ENCODE assay signal across 8 cellular contexts in genomic region chr3:25468866-25469319, GRCh38. TPM values are rescaled to one million over a fixed set of nuclear protein-coding genes. Genes with fewer than 3 reads are reported as not detected.
DNase-seq lines count a peak whose midpoint lies in the region; ATAC-seq and TF ChIP-seq lines count a peak whose summit lies in the region.

No MANE protein-coding gene starts in this region.

- peak; percentile 94 for ATAC-seq in sciatic nerve

- no TSS peak for BruUV-seq in PC-9 (replicated peaks; lab: Mats Ljungman, UMichigan)

- no peaks in the 10 kb centered on the region for H3K9me2 ChIP-seq in PC-9 (ENCODE audit: insufficient read depth)

- DNase-seq in GM03348 (ENCODE audit: low spot score): peak; percentile 71
- peak in 3 of 61 donors; percentile 11 to 46 (median 21) for DNase-seq in caudate nucleus (lab: John Stamatoyannopoulos, UW)
- DNase-seq in iris pigment epithelial cell (ENCODE audit: low read depth): peak; percentile 93
- DNase-seq in sciatic nerve (ENCODE audit: low spot score): peak; percentile 77
- no peak for DNase-seq in PC-9
- no peak for DNase-seq in NCI-H2029 (lab: John Stamatoyannopoulos, UW)
- DNase-seq in ecto neural progenitor cell (ENCODE audit: low spot score): no peak
- DNase-seq in activated CD4-positive, alpha-beta T cell treated with anti-CD3 and anti-CD28 coated beads, Interleukin-2, amount 50 U/mL, for 4 hours: no peak

- no peak overlapping the region for H3K4me2 ChIP-seq in PC-9

- no peaks in the 10 kb centered on the region for H3K27me3 ChIP-seq in PC-9 (ENCODE audit: insufficient read depth, low read depth)

- CTCF ChIA-PET in PC-9 (lab: Charles Lee): interaction anchor here (0.6 kb wide), 1 partner anchor 20 kb away, joined by 7 read pairs; no protein-coding TSS in a partner anchor

- H2AFZ ChIP-seq in PC-9: no peak overlapping the region

- POLR2A ChIA-PET in PC-9 (lab: Charles Lee; ENCODE audit: unreplicated experiment): no interaction called here

- H3K36me3 ChIP-seq in PC-9 (ENCODE audit: low read depth): no peaks in the 10 kb centered on the region

- H3K79me2 ChIP-seq in PC-9 (ENCODE audit: low read depth): no peaks in the 10 kb centered on the region

- H3K4me1 ChIP-seq in PC-9 (replicated peaks; ENCODE audit: insufficient read depth): no peaks in the 10 kb centered on the region

- H4K20me1 ChIP-seq in PC-9 (ENCODE audit: insufficient read depth): no peaks in the 10 kb centered on the region

- H3K4me3 ChIP-seq in PC-9: no peak overlapping the region

- intact Hi-C loops in sciatic nerve (cut with DNase I) (no loop called here), PC-9 (cut with micrococcal nuclease; ENCODE audit: unreplicated experiment) (no loop called here)

- TF ChIP-seq CTCF in PC-9 (conservative IDR thresholded peaks at IDR 0.05): no peak

- no peaks in the 10 kb centered on the region for H3F3A ChIP-seq in PC-9 (ENCODE audit: insufficient read depth, low read depth)

- peak overlapping the region; percentile 69 for H3K27ac ChIP-seq in caudate nucleus (ENCODE audit: low read depth, low read length)
- H3K27ac ChIP-seq in PC-9: no peak overlapping the region

- no peaks in the 10 kb centered on the region for H3K9me3 ChIP-seq in PC-9 (ENCODE audit: insufficient read depth, low read depth)

RNA-seq across cellular contexts. Expression of gene RARB, which starts 40.8 kb away (rescaled TPM):
- total RNA-seq in sciatic nerve (15.2 TPM), PC-9 (2021) (0.75 and 1.0 TPM in 2 replicates)

Comparison
In these comparisons a context has a peak if more than half of its experiments do, and no peak if none do; other contexts are left out.
1. DNase-seq: peak in GM03348 (single experiment), iris pigment epithelial cell (single experiment) and sciatic nerve (single experiment); none in PC-9 (0 of 2), NCI-H2029 (single experiment), ecto neural progenitor cell (single experiment) and activated CD4-positive, alpha-beta T cell treated with anti-CD3 and anti-CD28 coated beads, Interleukin-2, amount 50 U/mL, for 4 hours (0 of 2).